Comparison of ENCODE assay signal across 8 cellular contexts in genomic region chr1:47262787-47263413, GRCh38. TPM values are rescaled to one million over a fixed set of nuclear protein-coding genes. Genes with fewer than 3 reads are reported as not detected.
DNase-seq lines count a peak whose midpoint lies in the region; ATAC-seq, FAIRE-seq and TF ChIP-seq lines count a peak whose summit lies in the region.

No MANE protein-coding gene starts in this region.

- peak; percentile 45 for ATAC-seq in HG02870 (IDR thresholded peaks at IDR 0.05; ENCODE audit: unreplicated experiment)

- H3K27ac Mint-ChIP-seq in astrocyte (ENCODE audit: unreplicated experiment): no peak overlapping the region

- DNase-seq in NCI-H446 (lab: John Stamatoyannopoulos, UW) (peak; percentile 14 to 33), NCI-H446 treated with DMSO at 0.1 percent for 48 hours (lab: John Stamatoyannopoulos, UW) (no peak), PC-9 (peak; percentile 32 to 40), astrocyte (ENCODE audit: low read depth) (no peak), amniotic stem cell (lab: John Stamatoyannopoulos, UW) (no peak)
- DNase-seq in stimulated activated naive CD4-positive, alpha-beta T cell treated with Interleukin-2 at 50 U/mL for 16 hours (lab: John Stamatoyannopoulos, UW): peak; percentile 19

- TF ChIP-seq CTCF in PC-9 (conservative IDR thresholded peaks at IDR 0.05) (peak; percentile 81), astrocyte (IDR thresholded peaks at IDR 0.05; ENCODE audit: insufficient read depth, low read depth, low read length) (peak; percentile 79)

- intact Hi-C loops in PC-9 (cut with micrococcal nuclease; ENCODE audit: unreplicated experiment): loop anchor here (1.0 kb wide), 2 partner anchors 70 to 84 kb away; no protein-coding TSS in a partner anchor

- H3K9me2 ChIP-seq in PC-9 (ENCODE audit: insufficient read depth): no peaks in the 10 kb centered on the region

- CTCF ChIA-PET in PC-9 (lab: Charles Lee): interaction anchor here (0.6 to 2.9 kb wide), 7 partner anchors 9 to 463 kb away, joined by 3 to 30 read pairs (median 4); no protein-coding TSS in a partner anchor

- no peaks in the 10 kb centered on the region for H3K4me1 Mint-ChIP-seq in astrocyte (ENCODE audit: low read depth, unreplicated experiment)

- no peaks in the 10 kb centered on the region for H3K27me3 ChIP-seq in PC-9 (ENCODE audit: insufficient read depth, low read depth)
- H3K27me3 ChIP-seq in astrocyte (ENCODE audit: insufficient read depth, low read length): no peaks in the 10 kb centered on the region

- H3K4me3 ChIP-seq in PC-9: no peak overlapping the region
- H3K4me3 ChIP-seq in astrocyte (ENCODE audit: insufficient read depth, low read depth, low read length): no peak overlapping the region

- no peak overlapping the region for H2AFZ ChIP-seq in PC-9
- no peak overlapping the region for H2AFZ ChIP-seq in astrocyte (ENCODE audit: low read depth, low read length)

- peak; percentile 60 for FAIRE-seq in astrocyte (lab: Jason Lieb, UNC)
- FAIRE-seq in islet of Langerhans (lab: Jason Lieb, UNC): peak; percentile 41

- H3K4me2 ChIP-seq in PC-9: no peak overlapping the region
- no peak overlapping the region for H3K4me2 ChIP-seq in astrocyte (ENCODE audit: low read length)

- H3K79me2 ChIP-seq in PC-9 (ENCODE audit: low read depth) (no peaks in the 10 kb centered on the region), astrocyte (ENCODE audit: insufficient read depth, low read length) (no peaks in the 10 kb centered on the region)

- H3K36me3 ChIP-seq in PC-9 (ENCODE audit: low read depth) (no peaks in the 10 kb centered on the region), astrocyte (ENCODE audit: insufficient read depth, low read length) (peaks cover 24% of the 10 kb centered on the region)

- H3K27ac ChIP-seq in PC-9 (no peak overlapping the region), astrocyte (ENCODE audit: low read depth, low read length) (no peak overlapping the region)

- H3K9me3 ChIP-seq in PC-9 (ENCODE audit: insufficient read depth, low read depth): no peaks in the 10 kb centered on the region
- no peaks in the 10 kb centered on the region for H3K9me3 ChIP-seq in astrocyte (ENCODE audit: insufficient read depth, low read depth, low read length)

- no peaks in the 10 kb centered on the region for H3K27me3 Mint-ChIP-seq in astrocyte (ENCODE audit: low read depth, unreplicated experiment)

- peaks cover 4% of the 10 kb centered on the region for H3K36me3 Mint-ChIP-seq in astrocyte (ENCODE audit: low read depth, unreplicated experiment)

- no peak overlapping the region for H3K9ac ChIP-seq in astrocyte (ENCODE audit: low read length)

- H4K20me1 ChIP-seq in PC-9 (ENCODE audit: insufficient read depth): no peaks in the 10 kb centered on the region
- H4K20me1 ChIP-seq in astrocyte (ENCODE audit: insufficient read depth, low read length): peaks cover 6% of the 10 kb centered on the region

- H3K4me3 Mint-ChIP-seq in astrocyte (ENCODE audit: unreplicated experiment): no peak overlapping the region

- H3K4me1 ChIP-seq in PC-9 (replicated peaks; ENCODE audit: insufficient read depth): no peaks in the 10 kb centered on the region
- H3K4me1 ChIP-seq in astrocyte (ENCODE audit: insufficient read depth, low read length): no peaks in the 10 kb centered on the region

- peaks cover 18% of the 10 kb centered on the region for H3F3A ChIP-seq in PC-9 (ENCODE audit: insufficient read depth, low read depth)

- BruUV-seq in PC-9 (replicated peaks; lab: Mats Ljungman, UMichigan): no TSS peak

- POLR2A ChIA-PET in PC-9 (lab: Charles Lee; ENCODE audit: unreplicated experiment): interaction anchor here (0.7 kb wide), 2 partner anchors 19 to 44 kb away, joined by 5 to 6 read pairs; no protein-coding TSS in a partner anchor

- no peaks in the 10 kb centered on the region for H3K9me3 Mint-ChIP-seq in astrocyte (ENCODE audit: unreplicated experiment)

RNA-seq across cellular contexts. Expression of gene TAL1, which starts 30.9 kb away (rescaled TPM):
- total RNA-seq in PC-9 (2021) (not detected in 2 replicates), astrocyte (0.14 and 0.17 TPM in 2 replicates)

RNA-seq across cellular contexts. Expression of gene STIL, which starts 51.0 kb away (rescaled TPM):
- 35.8 and 37.0 TPM in 2 replicates for total RNA-seq in PC-9 (2021)
- total RNA-seq in astrocyte: 5.1 and 8.8 TPM in 2 replicates

Comparison
In these comparisons a context has a peak if more than half of its experiments do, and no peak if none do; other contexts are left out.
1. DNase-seq: peak in NCI-H446 (2 of 2), PC-9 (2 of 2) and stimulated activated naive CD4-positive, alpha-beta T cell treated with Interleukin-2 at 50 U/mL for 16 hours (single experiment); none in NCI-H446 treated with DMSO at 0.1 percent for 48 hours (single experiment), astrocyte (single experiment) and amniotic stem cell (single experiment).